23 cellular contexts compared by ENCODE assay signal in the genomic region with DNA sequence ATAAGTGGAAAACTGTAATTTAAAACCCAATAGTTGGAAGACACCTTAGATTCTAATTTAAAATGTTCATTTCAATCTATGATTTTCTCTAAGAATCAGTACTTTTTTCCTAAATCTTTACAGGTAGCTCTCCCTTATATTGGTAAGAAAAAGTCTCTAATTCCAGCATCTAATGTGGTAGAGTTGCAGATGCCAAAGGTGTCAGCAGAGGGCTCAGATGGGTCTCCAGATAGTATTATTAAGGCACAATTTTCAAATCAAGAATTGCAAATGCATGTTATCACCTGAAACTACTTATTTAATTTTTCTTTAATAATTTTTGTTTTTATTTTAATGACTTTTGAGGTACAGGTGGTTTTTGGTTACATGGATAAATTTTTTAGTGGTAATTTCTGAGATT.
"Had no signal": no experiment of that assay in that cellular context is flagged by ENCODE, and none has a peak within 500 bp of the region (broad histone marks: within the 10 kb centered on the region; RNA-seq: fewer than 3 reads in every experiment).

No MANE protein-coding gene starts in this region.

- DNase-seq: activated CD8-positive, alpha-beta memory T cell treated with anti-CD3 and anti-CD28 coated beads for 24 hours; activated CD8-positive, alpha-beta memory T cell treated with anti-CD3 and anti-CD28 coated beads, Interleukin-2, amount 50 U/mL, for 4 hours; activated naive CD4-positive, alpha-beta T cell; activated T-cell treated with anti-CD3 and anti-CD28 coated beads, Interleukin-2, amount 50 U/mL, for 24 hours; adrenal gland; brain microvascular endothelial cell; caudate nucleus; effector memory CD4-positive, alpha-beta T cell; esophagus squamous epithelium; heart left ventricle; left ventricle myocardium superior; midbrain; natural killer cell; retina; stimulated activated CD4-positive, alpha-beta T cell treated with anti-CD3 and anti-CD28 coated beads, Interleukin-4, amount 100 ng/mL, for 24 hours; stimulated activated naive CD4-positive, alpha-beta T cell treated with Interleukin-2 at 50 U/mL for 16 hours had no signal

- H3K9me3 ChIP-seq: adrenal gland, ascending aorta, esophagus squamous epithelium, gastroesophageal sphincter, heart left ventricle, thoracic aorta, vagina had no signal

- H3K27ac Mint-ChIP-seq: activated naive CD8-positive, alpha-beta T cell; activated T-cell treated with anti-CD3 and anti-CD28 coated beads, Interleukin-2, amount 50 U/mL, for 24 hours; activated T-helper 2 cell treated with anti-CD3 and anti-CD28 coated beads, Interferon-gamma antibody, Interleukin-2, Interleukin-4, amounts not matched to agents 10 μg/mL and 5 μg/mL and 100 μg/mL, durations not matched to agents 14 hours and 24 hours and 36 hours; type B pancreatic cell had no signal

- H3K36me3 Mint-ChIP-seq: natural killer cell, type B pancreatic cell had no signal

- H3K9me3 Mint-ChIP-seq: activated T-cell treated with anti-CD3 and anti-CD28 coated beads, Interleukin-2, amount 50 U/mL, for 24 hours; natural killer cell had no signal

- H3K36me3 ChIP-seq: adrenal gland, ascending aorta, brain microvascular endothelial cell, esophagus squamous epithelium, gastroesophageal sphincter, heart left ventricle, thoracic aorta, vagina had no signal

- H3K4me3 ChIP-seq: adrenal gland, ascending aorta, esophagus squamous epithelium, gastroesophageal sphincter, heart left ventricle, thoracic aorta, vagina had no signal

- H3K4me3 Mint-ChIP-seq: activated naive CD8-positive, alpha-beta T cell; activated T-cell treated with anti-CD3 and anti-CD28 coated beads, Interleukin-2, amount 50 U/mL, for 24 hours; natural killer cell; type B pancreatic cell had no signal

- H3K4me1 ChIP-seq: adrenal gland, ascending aorta, esophagus squamous epithelium, gastroesophageal sphincter, vagina had no signal

- H3K27me3 ChIP-seq: adrenal gland, ascending aorta, brain microvascular endothelial cell, esophagus squamous epithelium, gastroesophageal sphincter, heart left ventricle, vagina had no signal

- H3K27me3 Mint-ChIP-seq: activated naive CD8-positive, alpha-beta T cell; activated T-cell treated with anti-CD3 and anti-CD28 coated beads, Interleukin-2, amount 50 U/mL, for 24 hours; type B pancreatic cell had no signal

- ATAC-seq: gastroesophageal sphincter, heart left ventricle, left ventricle myocardium superior had no signal
